ENCODE assay signal across 2 cellular contexts in genomic region chr1:31690921-31691320, GRCh38.
TF ChIP-seq lines count a peak whose summit lies in the region.

No MANE protein-coding gene starts in this region.

TF ChIP-seq in SK-N-SH, 30 proteins besides CTCF, POLR2A, EP300 and RAD21 (continued from another document):
- TF ChIP-seq ZBTB33 (IDR thresholded peaks at IDR 0.05; ENCODE audit: borderline replicate concordance, low read depth) (no peak), PBX3 (IDR thresholded peaks at IDR 0.05) (no peak), FOXM1 (IDR thresholded peaks at IDR 0.05; ENCODE audit: low read depth) (no peak), NFIC (IDR thresholded peaks at IDR 0.05; ENCODE audit: borderline replicate concordance) (no peak), RCOR1 (IDR thresholded peaks at IDR 0.05; ENCODE audit: low read length) (no peak), MXI1 (IDR thresholded peaks at IDR 0.05; ENCODE audit: low read depth, low read length) (no peak), IRF3 (IDR thresholded peaks at IDR 0.05; ENCODE audit: low read depth, low read length) (no peak)

TF ChIP-seq in SK-N-SH treated with all-trans-retinoic acid at 6 μM for 48 hours, 23 proteins besides CTCF, POLR2A, EP300 and RAD21 (continued from another document):
- TF ChIP-seq, protein P1, sequence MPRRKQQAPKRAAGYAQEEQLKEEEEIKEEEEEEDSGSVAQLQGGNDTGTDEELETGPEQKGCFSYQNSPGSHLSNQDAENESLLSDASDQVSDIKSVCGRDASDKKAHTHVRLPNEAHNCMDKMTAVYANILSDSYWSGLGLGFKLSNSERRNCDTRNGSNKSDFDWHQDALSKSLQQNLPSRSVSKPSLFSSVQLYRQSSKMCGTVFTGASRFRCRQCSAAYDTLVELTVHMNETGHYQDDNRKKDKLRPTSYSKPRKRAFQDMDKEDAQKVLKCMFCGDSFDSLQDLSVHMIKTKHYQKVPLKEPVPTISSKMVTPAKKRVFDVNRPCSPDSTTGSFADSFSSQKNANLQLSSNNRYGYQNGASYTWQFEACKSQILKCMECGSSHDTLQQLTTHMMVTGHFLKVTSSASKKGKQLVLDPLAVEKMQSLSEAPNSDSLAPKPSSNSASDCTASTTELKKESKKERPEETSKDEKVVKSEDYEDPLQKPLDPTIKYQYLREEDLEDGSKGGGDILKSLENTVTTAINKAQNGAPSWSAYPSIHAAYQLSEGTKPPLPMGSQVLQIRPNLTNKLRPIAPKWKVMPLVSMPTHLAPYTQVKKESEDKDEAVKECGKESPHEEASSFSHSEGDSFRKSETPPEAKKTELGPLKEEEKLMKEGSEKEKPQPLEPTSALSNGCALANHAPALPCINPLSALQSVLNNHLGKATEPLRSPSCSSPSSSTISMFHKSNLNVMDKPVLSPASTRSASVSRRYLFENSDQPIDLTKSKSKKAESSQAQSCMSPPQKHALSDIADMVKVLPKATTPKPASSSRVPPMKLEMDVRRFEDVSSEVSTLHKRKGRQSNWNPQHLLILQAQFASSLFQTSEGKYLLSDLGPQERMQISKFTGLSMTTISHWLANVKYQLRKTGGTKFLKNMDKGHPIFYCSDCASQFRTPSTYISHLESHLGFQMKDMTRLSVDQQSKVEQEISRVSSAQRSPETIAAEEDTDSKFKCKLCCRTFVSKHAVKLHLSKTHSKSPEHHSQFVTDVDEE (CRISPR knock-in tag; IDR thresholded peaks at IDR 0.05), result no peak
- no peak for TF ChIP-seq ISL1 (CRISPR knock-in tag; IDR thresholded peaks at IDR 0.05)
